ENCODE assay signal across 15 cellular contexts in the genomic region with DNA sequence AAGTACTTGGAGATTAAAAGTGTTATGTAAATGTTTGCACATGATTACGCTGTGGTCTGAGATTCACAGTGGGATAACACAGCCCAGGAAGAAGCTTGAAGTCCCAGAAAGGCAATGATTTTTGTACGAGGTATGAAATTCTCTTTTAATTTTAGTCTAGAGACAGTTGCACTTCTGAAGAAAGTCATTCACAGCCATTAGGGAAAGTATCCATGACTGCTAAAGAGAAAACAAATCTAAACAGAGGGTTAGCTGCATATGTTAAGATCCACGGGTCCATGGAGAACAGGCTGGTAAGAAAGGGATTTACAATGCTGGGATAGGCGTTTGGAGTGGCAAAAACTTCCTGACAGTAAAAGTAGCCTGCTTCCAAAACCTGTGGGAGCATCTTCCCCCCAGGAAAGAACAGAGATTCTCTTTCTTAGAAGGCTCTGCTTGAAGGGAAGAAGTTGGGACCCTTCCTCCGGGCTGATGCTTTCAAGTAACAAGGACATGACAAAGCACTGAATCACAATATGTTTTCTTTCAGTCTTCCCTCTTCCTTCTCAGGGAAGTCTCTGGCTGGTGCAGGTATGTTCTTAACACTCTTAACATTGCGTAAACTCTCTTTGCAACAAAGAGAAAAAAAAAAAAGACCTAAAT.
DNase-seq lines count a peak whose midpoint lies in the region; ATAC-seq and TF ChIP-seq lines count a peak whose summit lies in the region.
"Had no signal": no experiment of that assay in that cellular context is flagged by ENCODE, and none has a peak within 500 bp of the region (broad histone marks: within the 10 kb centered on the region; RNA-seq: fewer than 3 reads in every experiment).

No MANE protein-coding gene starts in this region.

- no peaks in the 10 kb centered on the region for H3K27me3 ChIP-seq in smooth muscle cell (ENCODE audit: low read depth)
- H3K27me3 ChIP-seq: BLaER1 treated with 17β-estradiol and CSF1 and Interleukin-3, amounts not matched to agents 10 nM and 100 nM had no signal

- H3K36me3 ChIP-seq in HEK293 (ENCODE audit: control insufficient read depth in 2 of 2, insufficient read depth in 1 of 2, low read length in 2 of 2): no peaks in the 10 kb centered on the region
- H3K36me3 ChIP-seq in smooth muscle cell (ENCODE audit: low read depth): no peaks in the 10 kb centered on the region
- H3K36me3 ChIP-seq: BLaER1 treated with 17β-estradiol and CSF1 and Interleukin-3, amounts not matched to agents 10 nM and 100 nM had no signal

- peak overlapping the region; percentile 57 for H3K4me2 ChIP-seq in smooth muscle cell
- H3K4me2 ChIP-seq: BLaER1 treated with 17β-estradiol and CSF1 and Interleukin-3, amounts not matched to agents 10 nM and 100 nM had no signal

- H4K20me1 ChIP-seq in smooth muscle cell (ENCODE audit: low read depth): no peaks in the 10 kb centered on the region
- H4K20me1 ChIP-seq: BLaER1 treated with 17β-estradiol and CSF1 and Interleukin-3, amounts not matched to agents 10 nM and 100 nM had no signal

- peaks cover 3% of the 10 kb centered on the region for H3F3A ChIP-seq in smooth muscle cell (ENCODE audit: low read depth)

- no peak overlapping the region for H3K9ac ChIP-seq in smooth muscle cell (ENCODE audit: low read depth)
- H3K9ac ChIP-seq: BLaER1 treated with 17β-estradiol and CSF1 and Interleukin-3, amounts not matched to agents 10 nM and 100 nM had no signal

- H3K9me3 ChIP-seq in HEK293 (ENCODE audit: control insufficient read depth, insufficient read depth, low read depth, low read length) (no peaks in the 10 kb centered on the region), smooth muscle cell (replicated peaks; ENCODE audit: low read depth) (no peaks in the 10 kb centered on the region)

- H3K4me1 ChIP-seq in HEK293 (ENCODE audit: control insufficient read depth, insufficient read depth, low read length) (peaks cover 16% of the 10 kb centered on the region), smooth muscle cell (ENCODE audit: low read depth) (peaks cover 43% of the 10 kb centered on the region)

- WGBS in smooth muscle cell (ENCODE audit: low lambda C conversion rate): 32% methylated on average over 6 of the region's 6 CpGs

- TF ChIP-seq CTCF in HEK293 (tag by site-specific recombination; IDR thresholded peaks at IDR 0.05) (no peak), smooth muscle cell (IDR thresholded peaks at IDR 0.05; ENCODE audit: borderline replicate concordance, insufficient read depth, poor library complexity, severe bottlenecking) (no peak)

- no peak for ATAC-seq in activated CD4-positive, CD25-positive, alpha-beta regulatory T cell treated with anti-CD3 and anti-CD28 coated beads, Interleukin-2, amount 50 U/mL, for 24 hours

- DNase-seq in kidney tubule cell (ENCODE audit: low spot score) (peak; percentile 64), smooth muscle cell (lab: John Stamatoyannopoulos, UW; ENCODE audit: unreplicated experiment) (no peak), NAMALWA (ENCODE audit: low spot score) (no peak), NCI-H345 treated with DMSO at 0.1 percent for 48 hours (lab: John Stamatoyannopoulos, UW; ENCODE audit: unreplicated experiment) (no peak), HPDE6-E6E7 (ENCODE audit: extremely low spot score) (no peak)
- DNase-seq: effector memory CD4-positive, alpha-beta T cell; kidney; NCI-H2081 treated with DMSO at 0.1 percent for 48 hours; RPMI8226; stimulated activated CD8-positive, alpha-beta memory T cell treated with anti-CD3 and anti-CD28 coated beads, Interleukin-4, amount 100 ng/mL, for 48 hours had no signal

- no peaks in the 10 kb centered on the region for H3K79me2 ChIP-seq in smooth muscle cell (ENCODE audit: low read depth)

- CTCF ChIA-PET in HEK293 (lab: Yijun Ruan, JAX): interaction anchor here (0.7 kb wide), 1 partner anchor 80 kb away, joined by 3 read pairs; no protein-coding TSS in a partner anchor

- POLR2A ChIA-PET in HEK293 (lab: Yijun Ruan, JAX): no interaction called here

- H3K4me3 ChIP-seq in HEK293 (ENCODE audit: low read depth, low read length) (peak overlapping the region; percentile 10; the same call in 1 of the 2 replicates), smooth muscle cell (no peak overlapping the region)
- H3K4me3 ChIP-seq: BLaER1 treated with 17β-estradiol and CSF1 and Interleukin-3, amounts not matched to agents 10 nM and 100 nM had no signal

- H2AFZ ChIP-seq in smooth muscle cell (ENCODE audit: low read depth): peak overlapping the region; percentile 15

- H3K27ac ChIP-seq in HEK293 (ENCODE audit: extremely low read depth, low read depth, low read length): peak overlapping the region; percentile 48; the same call in 1 of the 2 replicates
- H3K27ac ChIP-seq in cingulate gyrus (ENCODE audit: low read depth, low read length): peak overlapping the region; percentile 4
- no peak overlapping the region for H3K27ac ChIP-seq in smooth muscle cell (ENCODE audit: low read depth)
- H3K27ac ChIP-seq: BLaER1 treated with 17β-estradiol and CSF1 and Interleukin-3, amounts not matched to agents 10 nM and 100 nM; VCaP had no signal

TF ChIP-seq in HEK293, 187 proteins besides CTCF, POLR2A, EP300 and RAD21:
- TF ChIP-seq, protein P1, sequence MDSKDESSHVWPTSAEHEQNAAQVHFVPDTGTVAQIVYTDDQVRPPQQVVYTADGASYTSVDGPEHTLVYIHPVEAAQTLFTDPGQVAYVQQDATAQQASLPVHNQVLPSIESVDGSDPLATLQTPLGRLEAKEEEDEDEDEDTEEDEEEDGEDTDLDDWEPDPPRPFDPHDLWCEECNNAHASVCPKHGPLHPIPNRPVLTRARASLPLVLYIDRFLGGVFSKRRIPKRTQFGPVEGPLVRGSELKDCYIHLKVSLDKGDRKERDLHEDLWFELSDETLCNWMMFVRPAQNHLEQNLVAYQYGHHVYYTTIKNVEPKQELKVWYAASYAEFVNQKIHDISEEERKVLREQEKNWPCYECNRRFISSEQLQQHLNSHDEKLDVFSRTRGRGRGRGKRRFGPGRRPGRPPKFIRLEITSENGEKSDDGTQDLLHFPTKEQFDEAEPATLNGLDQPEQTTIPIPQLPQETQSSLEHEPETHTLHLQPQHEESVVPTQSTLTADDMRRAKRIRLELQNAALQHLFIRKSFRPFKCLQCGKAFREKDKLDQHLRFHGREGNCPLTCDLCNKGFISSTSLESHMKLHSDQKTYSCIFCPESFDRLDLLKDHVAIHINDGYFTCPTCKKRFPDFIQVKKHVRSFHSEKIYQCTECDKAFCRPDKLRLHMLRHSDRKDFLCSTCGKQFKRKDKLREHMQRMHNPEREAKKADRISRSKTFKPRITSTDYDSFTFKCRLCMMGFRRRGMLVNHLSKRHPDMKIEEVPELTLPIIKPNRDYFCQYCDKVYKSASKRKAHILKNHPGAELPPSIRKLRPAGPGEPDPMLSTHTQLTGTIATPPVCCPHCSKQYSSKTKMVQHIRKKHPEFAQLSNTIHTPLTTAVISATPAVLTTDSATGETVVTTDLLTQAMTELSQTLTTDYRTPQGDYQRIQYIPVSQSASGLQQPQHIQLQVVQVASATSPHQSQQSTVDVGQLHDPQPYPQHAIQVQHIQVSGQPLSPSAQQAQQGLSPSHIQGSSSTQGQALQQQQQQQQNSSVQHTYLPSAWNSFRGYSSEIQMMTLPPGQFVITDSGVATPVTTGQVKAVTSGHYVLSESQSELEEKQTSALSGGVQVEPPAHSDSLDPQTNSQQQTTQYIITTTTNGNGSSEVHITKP (tag by site-specific recombination; IDR thresholded peaks at IDR 0.05): 0 out of 2 replicates have a peak, but pooled peaks have one; percentile 4
- TF ChIP-seq ZBTB17 (tag by site-specific recombination; IDR thresholded peaks at IDR 0.05) (0 out of 2 replicates have a peak, but pooled peaks have one; percentile 24), ZNF24 (tag by site-specific recombination; IDR thresholded peaks at IDR 0.05) (no peak), ZNF335 (tag by site-specific recombination; conservative IDR thresholded peaks at IDR 0.05) (no peak)
- TF ChIP-seq, protein P2, sequence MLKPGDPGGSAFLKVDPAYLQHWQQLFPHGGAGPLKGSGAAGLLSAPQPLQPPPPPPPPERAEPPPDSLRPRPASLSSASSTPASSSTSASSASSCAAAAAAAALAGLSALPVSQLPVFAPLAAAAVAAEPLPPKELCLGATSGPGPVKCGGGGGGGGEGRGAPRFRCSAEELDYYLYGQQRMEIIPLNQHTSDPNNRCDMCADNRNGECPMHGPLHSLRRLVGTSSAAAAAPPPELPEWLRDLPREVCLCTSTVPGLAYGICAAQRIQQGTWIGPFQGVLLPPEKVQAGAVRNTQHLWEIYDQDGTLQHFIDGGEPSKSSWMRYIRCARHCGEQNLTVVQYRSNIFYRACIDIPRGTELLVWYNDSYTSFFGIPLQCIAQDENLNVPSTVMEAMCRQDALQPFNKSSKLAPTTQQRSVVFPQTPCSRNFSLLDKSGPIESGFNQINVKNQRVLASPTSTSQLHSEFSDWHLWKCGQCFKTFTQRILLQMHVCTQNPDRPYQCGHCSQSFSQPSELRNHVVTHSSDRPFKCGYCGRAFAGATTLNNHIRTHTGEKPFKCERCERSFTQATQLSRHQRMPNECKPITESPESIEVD (tag by site-specific recombination; IDR thresholded peaks at IDR 0.05): 0 out of 2 replicates have a peak, but pooled peaks have one; percentile 34
